In genomic region chr3:9843715-9844438, GRCh38 we compare ENCODE assay signal across 8 cellular contexts. TPM values are rescaled to one million over a fixed set of nuclear protein-coding genes. Genes with fewer than 3 reads are reported as not detected.
DNase-seq lines count a peak whose midpoint lies in the region; ATAC-seq, FAIRE-seq and TF ChIP-seq lines count a peak whose summit lies in the region.

Gene RPUSD3 (minus strand): TSS chr3:9844008. CDS start chr3:9843990, 18 bp downstream.

- H3K4me3 ChIP-seq in OCI-LY1 (ENCODE audit: low read depth, low read length, poor library complexity, severe bottlenecking), result peak within 1 kb of the TSS; percentile 99

- H3K4me1 ChIP-seq in OCI-LY1 (ENCODE audit: insufficient read depth, low read length, severe bottlenecking), result peaks cover 19% of the 10 kb centered on the region

- H4K20me1 ChIP-seq in OCI-LY1 (ENCODE audit: insufficient read depth, low read length), result no peaks in the 10 kb centered on the region

- no peak for TF ChIP-seq CTCF in OCI-LY1 (IDR thresholded peaks at IDR 0.05; ENCODE audit: low read length)
- no peak for TF ChIP-seq CTCF in mesothelial cell of epicardium (IDR thresholded peaks at IDR 0.05; ENCODE audit: unreplicated experiment)

- H3K4me3 Mint-ChIP-seq in mesothelial cell of epicardium, result peak within 1 kb of the TSS; percentile 100

- H3K27me3 Mint-ChIP-seq in mesothelial cell of epicardium (ENCODE audit: low read depth), result no peaks in the 10 kb centered on the region

- no peaks in the 10 kb centered on the region for H3K9me3 ChIP-seq in OCI-LY1 (ENCODE audit: low read length)

- H3K9me3 Mint-ChIP-seq in mesothelial cell of epicardium, result no peaks in the 10 kb centered on the region

- peaks cover 16% of the 10 kb centered on the region for H3K36me3 Mint-ChIP-seq in mesothelial cell of epicardium

- H3K27ac Mint-ChIP-seq in mesothelial cell of epicardium, result peak within 1 kb of the TSS; percentile 91

- H3K9ac ChIP-seq in OCI-LY1 (ENCODE audit: low read length), result peak within 1 kb of the TSS; percentile 96

- peak within 1 kb of the TSS; percentile 95 for H2AFZ ChIP-seq in OCI-LY1 (ENCODE audit: low read length)

- peak; percentile 96 for DNase-seq in COLO829 (ENCODE audit: low spot score)
- peak; percentile 99 for DNase-seq in HTR-8/SVneo (ENCODE audit: insufficient read length, low spot score)
- peak; percentile 97 for DNase-seq in activated CD8-positive, alpha-beta memory T cell treated with anti-CD3 and anti-CD28 coated beads, Interleukin-2, amount 50 U/mL, for 4 hours
- peak; percentile 96 to 99 for DNase-seq in mesothelial cell of epicardium (ENCODE audit: low spot score in 2 of 2, unreplicated experiment in 2 of 2)
- peak; percentile 89 to 90 for DNase-seq in stimulated activated CD8-positive, alpha-beta memory T cell treated with anti-CD3 and anti-CD28 coated beads, Interleukin-15, amount 100 ng/mL, for 48 hours (ENCODE audit: low read depth in 2 of 2)

- peak within 1 kb of the TSS; percentile 98 for H3K4me2 ChIP-seq in OCI-LY1 (ENCODE audit: low read length)

- peak; percentile 33 for FAIRE-seq in HTR-8/SVneo (lab: Jason Lieb, UNC)
- FAIRE-seq in endometrium (lab: Jason Lieb, UNC), result peak; percentile 70

- H3K27ac ChIP-seq in OCI-LY1 (ENCODE audit: low read depth, low read length, poor library complexity, severe bottlenecking), result peak within 1 kb of the TSS; percentile 56

- peak; percentile 97 for ATAC-seq in GM21360 (IDR thresholded peaks at IDR 0.05; ENCODE audit: unreplicated experiment)

- no peaks in the 10 kb centered on the region for H3K79me2 ChIP-seq in OCI-LY1 (ENCODE audit: insufficient read depth, low read length)

- H3K9me2 ChIP-seq in OCI-LY1 (ENCODE audit: low read depth, low read length), result no peaks in the 10 kb centered on the region

- peaks cover 23% of the 10 kb centered on the region for H3K4me1 Mint-ChIP-seq in mesothelial cell of epicardium

- no peaks in the 10 kb centered on the region for H3F3A ChIP-seq in OCI-LY1 (ENCODE audit: insufficient read depth, low read length)

- peaks cover 33% of the 10 kb centered on the region for H3K36me3 ChIP-seq in OCI-LY1 (ENCODE audit: insufficient read depth, low read length)

- H3K27me3 ChIP-seq in OCI-LY1 (ENCODE audit: insufficient read depth, low read length), result no peaks in the 10 kb centered on the region

RNA-seq across cellular contexts. Expression of gene RPUSD3, which starts in this region (rescaled TPM):
- total RNA-seq in mesothelial cell of epicardium, result 40.9 to 48.4 TPM (median 47.2 TPM) in 3 replicates

Comparison
In these comparisons a context has a peak if more than half of its experiments do, and no peak if none do; other contexts are left out.
1. Peak in every context shown above with its lines: DNase-seq, ATAC-seq, H3K4me3 ChIP-seq and H3K27ac ChIP-seq.